In genomic region chr14:104248203-104249055, GRCh38 we compare ENCODE assay signal across 17 cellular contexts.
"Had no signal": no experiment of that assay in that cellular context is flagged by ENCODE, and none has a peak within 500 bp of the region (broad histone marks: within the 10 kb centered on the region; RNA-seq: fewer than 3 reads in every experiment).

No MANE protein-coding gene starts in this region.

- H3K27me3 ChIP-seq: body of pancreas, testis had no signal

- H3K27me3 Mint-ChIP-seq: naive thymus-derived CD4-positive, alpha-beta T cell; T-helper 17 cell had no signal

- H3K9me3 Mint-ChIP-seq: activated T-helper 1 cell treated with anti-CD3 and anti-CD28 coated beads, Interleukin-12 subunit alpha, Interleukin-12 subunit beta, Interleukin-2, Interleukin-4 antibody, amounts not matched to agents 30 ng/mL and 10 ng/mL and 1 ng/mL, durations not matched to agents 14 hours and 24 hours and 36 hours had no signal

- H3K4me3 Mint-ChIP-seq: activated naive CD4-positive, alpha-beta T cell treated with anti-CD3 and anti-CD28 coated beads for 36 hours; activated T-helper 1 cell treated with anti-CD3 and anti-CD28 coated beads, Interleukin-12 subunit alpha, Interleukin-12 subunit beta, Interleukin-2, Interleukin-4 antibody, amounts not matched to agents 30 ng/mL and 10 ng/mL and 1 ng/mL, durations not matched to agents 14 hours and 24 hours and 36 hours; naive thymus-derived CD4-positive, alpha-beta T cell; T-helper 17 cell; WTC11 had no signal

- DNase-seq: activated CD4-positive, alpha-beta T cell treated with anti-CD3 and anti-CD28 coated beads, Interleukin-2, amount 50 U/mL, for 1 hour; activated naive CD4-positive, alpha-beta T cell treated with anti-CD3 and anti-CD28 coated beads for 36 hours; amniotic stem cell; dermis blood vessel endothelial cell; kidney glomerular epithelial cell; mammary epithelial cell; naive thymus-derived CD4-positive, alpha-beta T cell; occipital lobe; stimulated activated CD4-positive, alpha-beta T cell treated with anti-CD3 and anti-CD28 coated beads, Interleukin-12 subunit alpha, Interleukin-12 subunit beta, amount 100 ng/mL, for 4 hours; stimulated activated CD8-positive, alpha-beta memory T cell treated with anti-CD3 and anti-CD28 coated beads, Interleukin-4, amount 100 ng/mL, for 48 hours; stimulated activated naive CD8-positive, alpha-beta T cell treated with anti-CD3 and anti-CD28 coated beads, Interleukin-15, Interleukin-2, amounts not matched to agents 100 U/mL and 50 U/mL, for 24 hours; T-helper 17 cell; testis had no signal

- H3K9me3 ChIP-seq: body of pancreas, testis had no signal

- H3K27ac Mint-ChIP-seq: activated naive CD4-positive, alpha-beta T cell treated with anti-CD3 and anti-CD28 coated beads for 36 hours; activated T-helper 1 cell treated with anti-CD3 and anti-CD28 coated beads, Interleukin-12 subunit alpha, Interleukin-12 subunit beta, Interleukin-2, Interleukin-4 antibody, amounts not matched to agents 30 ng/mL and 10 ng/mL and 1 ng/mL, durations not matched to agents 14 hours and 24 hours and 36 hours; T-helper 17 cell; WTC11 had no signal

- H3K4me3 ChIP-seq: body of pancreas, testis had no signal

- FAIRE-seq: urothelium cell line had no signal

- H3K4me1 Mint-ChIP-seq: naive thymus-derived CD4-positive, alpha-beta T cell; WTC11 had no signal

- ATAC-seq: body of pancreas; naive thymus-derived CD4-positive, alpha-beta T cell; stimulated activated naive CD8-positive, alpha-beta T cell treated with anti-CD3 and anti-CD28 coated beads, Interleukin-15, Interleukin-2, amounts not matched to agents 100 U/mL and 50 U/mL, for 24 hours; T-helper 17 cell; WTC11 had no signal

- H3K27ac ChIP-seq: body of pancreas, testis had no signal

- H3K4me1 ChIP-seq: body of pancreas, testis had no signal
